36 cellular contexts compared by ENCODE assay signal in genomic region chr5:95252801-95253200, GRCh38. TPM values are rescaled to one million over a fixed set of nuclear protein-coding genes. Genes with fewer than 3 reads are reported as not detected.
A peak's percentile ranks its signal among the peaks of the same experiment; 100 is the strongest.
DNase-seq lines count a peak whose midpoint lies in the region; ATAC-seq, FAIRE-seq and TF ChIP-seq lines count a peak whose summit lies in the region.
"Had no signal": no experiment of that assay in that cellular context is flagged by ENCODE, and none has a peak within 500 bp of the region (broad histone marks: within the 10 kb centered on the region; RNA-seq: fewer than 3 reads in every experiment).

No MANE protein-coding gene starts in this region.

- TF ChIP-seq RAD21 in K562 (CRISPR knock-in tag; conservative IDR thresholded peaks at IDR 0.05 in 1 of 2, IDR thresholded peaks at IDR 0.05 in 1 of 2): no peak
- no peak for TF ChIP-seq RAD21 in neural cell (conservative IDR thresholded peaks at IDR 0.05)

- TF ChIP-seq CTCF in D721Med (IDR thresholded peaks at IDR 0.05; ENCODE audit: insufficient read depth, missing control alignments) (no peak), K562 (IDR thresholded peaks at IDR 0.05 in 2 of 3, conservative IDR thresholded peaks at IDR 0.05 in 1 of 3; ENCODE audit: insufficient read depth in 2 of 3, low read depth in 1 of 3, low read length in 3 of 3) (no peak), neural cell (IDR thresholded peaks at IDR 0.05; ENCODE audit: poor library complexity, severe bottlenecking) (no peak), coronary artery (IDR thresholded peaks at IDR 0.05) (no peak)
- no peak for TF ChIP-seq CTCF in CD8-positive, alpha-beta T cell (IDR thresholded peaks at IDR 0.05)

- no peak for ATAC-seq in K562
- ATAC-seq in CD8-positive, alpha-beta T cell: no peak
- ATAC-seq: A549 had no signal

- no peaks in the 10 kb centered on the region for H3K4me1 ChIP-seq in K562 (replicated peaks in 1 of 2; ENCODE audit: control insufficient read depth in 2 of 2, insufficient read depth in 2 of 2, low read length in 2 of 2)
- H3K4me1 ChIP-seq in CD8-positive, alpha-beta T cell (ENCODE audit: insufficient read depth, low read length): no peaks in the 10 kb centered on the region
- H3K4me1 ChIP-seq: A549; BE2C; BLaER1; BLaER1 treated with 17β-estradiol and CSF1 and Interleukin-3, amounts not matched to agents 10 nM and 100 nM; Caco-2 had no signal

- no peaks in the 10 kb centered on the region for H3K27me3 ChIP-seq in K562 (ENCODE audit: control insufficient read depth in 2 of 2, insufficient read depth in 2 of 2, low read length in 2 of 2)
- H3K27me3 ChIP-seq in neural cell (ENCODE audit: insufficient read depth, low read depth, low read length): no peaks in the 10 kb centered on the region
- H3K27me3 ChIP-seq in CD8-positive, alpha-beta T cell (ENCODE audit: insufficient read depth, low read length): no peaks in the 10 kb centered on the region
- H3K27me3 ChIP-seq: BLaER1; BLaER1 treated with 17β-estradiol and CSF1 and Interleukin-3, amounts not matched to agents 10 nM and 100 nM had no signal

- H3K36me3 ChIP-seq in K562 (ENCODE audit: control insufficient read depth, insufficient read depth, low read length): no peaks in the 10 kb centered on the region
- no peaks in the 10 kb centered on the region for H3K36me3 ChIP-seq in neural cell (ENCODE audit: insufficient read depth, low read length)
- no peaks in the 10 kb centered on the region for H3K36me3 ChIP-seq in CD8-positive, alpha-beta T cell (ENCODE audit: insufficient read depth, low read length)
- H3K36me3 ChIP-seq: BE2C; BLaER1; BLaER1 treated with 17β-estradiol and CSF1 and Interleukin-3, amounts not matched to agents 10 nM and 100 nM had no signal

- no peaks in the 10 kb centered on the region for H3K9me3 ChIP-seq in K562 (replicated peaks; ENCODE audit: control insufficient read depth, insufficient read depth, low read depth, low read length)
- no peaks in the 10 kb centered on the region for H3K9me3 ChIP-seq in neural cell (ENCODE audit: low read length)
- no peaks in the 10 kb centered on the region for H3K9me3 ChIP-seq in CD8-positive, alpha-beta T cell (ENCODE audit: low read length)
- H3K9me3 ChIP-seq: A549; BE2C; BLaER1; BLaER1 treated with 17β-estradiol and CSF1 and Interleukin-3, amounts not matched to agents 10 nM and 100 nM; Caco-2 had no signal

- TF ChIP-seq EP300 in K562 (IDR thresholded peaks at IDR 0.05; ENCODE audit: low read length): no peak
- peak; percentile 80 for TF ChIP-seq EP300 in neural cell (conservative IDR thresholded peaks at IDR 0.05; ENCODE audit: poor library complexity, severe bottlenecking)

- H3K9me2 ChIP-seq in neural cell (ENCODE audit: insufficient read depth, low read length): no peaks in the 10 kb centered on the region

- in situ Hi-C loops in K562 (cut with MboI): no loop called here

- H3K36me3 Mint-ChIP-seq in CD8-positive, alpha-beta T cell: no peaks in the 10 kb centered on the region
- H3K36me3 Mint-ChIP-seq: CD14-positive monocyte; CD4-positive, alpha-beta memory T cell; CD4-positive, CD25-positive, alpha-beta regulatory T cell; CD8-positive, alpha-beta memory T cell had no signal

- H3K9me1 ChIP-seq in K562 (ENCODE audit: control insufficient read depth, insufficient read depth, low read length): no peaks in the 10 kb centered on the region

- no peaks in the 10 kb centered on the region for H4K20me1 ChIP-seq in K562 (replicated peaks; ENCODE audit: control insufficient read depth, insufficient read depth, low read length)
- H4K20me1 ChIP-seq in neural cell (ENCODE audit: insufficient read depth): no peaks in the 10 kb centered on the region
- H4K20me1 ChIP-seq: BLaER1; BLaER1 treated with 17β-estradiol and CSF1 and Interleukin-3, amounts not matched to agents 10 nM and 100 nM had no signal

- no peak overlapping the region for H3K27ac Mint-ChIP-seq in CD8-positive, alpha-beta T cell
- H3K27ac Mint-ChIP-seq: B cell; CD14-positive monocyte; CD4-positive, alpha-beta memory T cell; CD4-positive, alpha-beta T cell; CD4-positive, CD25-positive, alpha-beta regulatory T cell; CD8-positive, alpha-beta memory T cell had no signal

- peak; percentile 56 for FAIRE-seq in D721Med (lab: Jason Lieb, UNC)
- no peak for FAIRE-seq in K562 (lab: Jason Lieb, UNC)
- FAIRE-seq: A204.1, A549 had no signal

- H3K27ac ChIP-seq in K562 (ENCODE audit: extremely low read depth, low read depth, low read length) (no peak overlapping the region), neural cell (ENCODE audit: low read length) (no peak overlapping the region), coronary artery (no peak overlapping the region)
- no peak overlapping the region for H3K27ac ChIP-seq in CD8-positive, alpha-beta T cell (ENCODE audit: low read depth, low read length)
- H3K27ac ChIP-seq: 22Rv1; A549; BLaER1; BLaER1 treated with 17β-estradiol and CSF1 and Interleukin-3, amounts not matched to agents 10 nM and 100 nM; C4-2B had no signal

- no peaks in the 10 kb centered on the region for H3K79me2 ChIP-seq in K562 (ENCODE audit: control insufficient read depth, insufficient read depth, low read length)
- H3K79me2 ChIP-seq in neural cell (replicated peaks; ENCODE audit: insufficient read depth, low read length): no peaks in the 10 kb centered on the region

- no peaks in the 10 kb centered on the region for H3K27me3 Mint-ChIP-seq in CD8-positive, alpha-beta T cell (ENCODE audit: low read depth)
- H3K27me3 Mint-ChIP-seq: CD4-positive, alpha-beta memory T cell had no signal

- no peaks in the 10 kb centered on the region for H3K9me3 Mint-ChIP-seq in CD8-positive, alpha-beta T cell
- H3K9me3 Mint-ChIP-seq: CD14-positive monocyte; CD4-positive, alpha-beta T cell had no signal

- POLR2A ChIA-PET in HEK293T (lab: Yijun Ruan, JAX) (no interaction called here), K562 (lab: Yijun Ruan, JAX) (no interaction called here)
- POLR2A ChIA-PET in CD8-positive, alpha-beta T cell (lab: Charles Lee): no interaction called here

- CTCF ChIA-PET in HEK293T (lab: Yijun Ruan, JAX) (no interaction called here), K562 (lab: Yijun Ruan, JAX; ENCODE audit: low intra/inter-chr PET ratio) (no interaction called here)
- CTCF ChIA-PET in CD8-positive, alpha-beta T cell (lab: Charles Lee): no interaction called here

- H3K4me1 Mint-ChIP-seq in CD8-positive, alpha-beta T cell (ENCODE audit: low read depth): no peaks in the 10 kb centered on the region
- H3K4me1 Mint-ChIP-seq: B cell; CD4-positive, alpha-beta memory T cell; CD4-positive, CD25-positive, alpha-beta regulatory T cell; CD8-positive, alpha-beta memory T cell had no signal

- TF ChIP-seq POLR2A in K562 (conservative IDR thresholded peaks at IDR 0.05): no peak

- no peak for DNase-seq in D721Med (ENCODE audit: insufficient read length, low spot score)
- DNase-seq in HEK293T (ENCODE audit: extremely low spot score): no peak
- DNase-seq in K562 (ENCODE audit: extremely low read depth in 1 of 4, low spot score in 3 of 4): no peak
- no peak for DNase-seq in GOT3 (lab: John Stamatoyannopoulos, UW)
- no peak for DNase-seq in coronary artery (ENCODE audit: low spot score)
- no peak for DNase-seq in CD8-positive, alpha-beta T cell
- DNase-seq in head of caudate nucleus: no peak
- DNase-seq: 8988T; ACHN; AML-193; BE2C; C1 segment of cervical spinal cord; Caco-2; Calu3; CD4-positive, alpha-beta memory T cell; CD4-positive, alpha-beta T cell; CD4-positive, CD25-positive, alpha-beta regulatory T cell; CD8-positive, alpha-beta memory T cell; COR-L47; DMS 273 treated with DMSO at 0.1 percent for 48 hours; DMS153; DMS53; DMS79; DMS79 treated with DMSO at 0.1 percent for 48 hours; DND-41; EL had no signal

- H3K9ac ChIP-seq in K562 (ENCODE audit: insufficient read depth in 1 of 2, low read depth in 2 of 2, low read length in 2 of 2): no peak overlapping the region
- no peak overlapping the region for H3K9ac ChIP-seq in neural cell (ENCODE audit: low read length)
- H3K9ac ChIP-seq: BLaER1; BLaER1 treated with 17β-estradiol and CSF1 and Interleukin-3, amounts not matched to agents 10 nM and 100 nM had no signal

- no peak overlapping the region for H3K4me3 ChIP-seq in K562
- no peak overlapping the region for H3K4me3 ChIP-seq in neural cell (ENCODE audit: low read length)
- no peak overlapping the region for H3K4me3 ChIP-seq in coronary artery
- no peak overlapping the region for H3K4me3 ChIP-seq in CD8-positive, alpha-beta T cell (ENCODE audit: low read depth, low read length)
- H3K4me3 ChIP-seq: A549; BLaER1; BLaER1 treated with 17β-estradiol and CSF1 and Interleukin-3, amounts not matched to agents 10 nM and 100 nM had no signal

- H3F3A ChIP-seq in neural cell (ENCODE audit: insufficient read depth, low read length, poor library complexity, severe bottlenecking): no peaks in the 10 kb centered on the region

- BruUV-seq in K562 (replicated peaks; lab: Mats Ljungman, UMichigan): no TSS peak

- intact Hi-C loops in K562 (cut with micrococcal nuclease) (no loop called here), head of caudate nucleus (cut with DNase I) (loop anchor here (10.0 kb wide), 1 partner anchor 278 kb away; no protein-coding TSS in a partner anchor)
- intact Hi-C loops in CD8-positive, alpha-beta T cell (cut with DNase I, micrococcal nuclease): no loop called here

- H2AFZ ChIP-seq in K562 (ENCODE audit: low read depth, low read length) (no peak overlapping the region), neural cell (ENCODE audit: low read depth, low read length) (no peak overlapping the region)

- H3K4me2 ChIP-seq in K562 (ENCODE audit: insufficient read depth, low read length): no peak overlapping the region
- no peak overlapping the region for H3K4me2 ChIP-seq in neural cell (ENCODE audit: low read length)
- H3K4me2 ChIP-seq: A549; BLaER1; BLaER1 treated with 17β-estradiol and CSF1 and Interleukin-3, amounts not matched to agents 10 nM and 100 nM had no signal

- no peak overlapping the region for H3K4me3 Mint-ChIP-seq in CD8-positive, alpha-beta T cell
- H3K4me3 Mint-ChIP-seq: B cell; CD14-positive monocyte; CD4-positive, alpha-beta memory T cell; CD4-positive, alpha-beta T cell; CD4-positive, CD25-positive, alpha-beta regulatory T cell; CD8-positive, alpha-beta memory T cell had no signal

RNA-seq across cellular contexts. Expression of gene MCTP1, which starts 32.1 kb away (rescaled TPM):
- 0.19 TPM in 1 of 2 replicates, not detected in the other for total RNA-seq in K562 (2011; cell fraction: chromatin; rRNA removed; ENCODE audit: low replicate concordance)
- total RNA-seq in K562 (2011; cell fraction: nucleolus; rRNA removed): not detected in 2 replicates
- total RNA-seq in K562 (2011; cell fraction: nucleoplasm; rRNA removed): not detected in 2 replicates
- total RNA-seq in K562 (2014; rRNA removed) (not detected in 2 replicates), K562 (2014; rRNA removed; fragmentation: Illumina TruSeq; extraction: Trizol) (0.04 TPM in 1 of 2 replicates, not detected in the other), K562 (2015; rRNA removed; fragmentation: Illumina TruSeq; extraction: Trizol) (0.11 TPM in 1 of 2 replicates, not detected in the other), K562 (2021) (0.04 and 0.31 TPM in 2 replicates)
- polyA plus RNA-seq in K562 (2011; rRNA removed) (0.06 TPM in 1 of 2 replicates, not detected in the other), K562 (2014; fragmentation: Illumina TruSeq; extraction: Trizol) (0.04 TPM in 1 of 2 replicates, not detected in the other), K562 (2014; fragmentation: Nextera tagmentation; extraction: Ambion mirVana) (under 1 TPM; 0.39 to 0.93 TPM), K562 (2014; rRNA removed) (not detected in 2 replicates), neural cell (1.1 and 1.9 TPM in 2 replicates)
- polyA plus RNA-seq in K562 (2011; cell fraction: cytosol; rRNA removed): not detected in 2 replicates
- not detected in 2 replicates for polyA plus RNA-seq in K562 (2011; cell fraction: nucleus; rRNA removed)
- polyA plus RNA-seq in K562 (2012): 0.53 and 1.1 TPM in 2 replicates
- not detected in 2 replicates for polyA minus RNA-seq in K562 (2011; rRNA and poly(A)+ RNA removed)
- polyA minus RNA-seq in K562 (2011; cell fraction: cytosol; rRNA and poly(A)+ RNA removed): not detected in 2 replicates
- polyA minus RNA-seq in K562 (2011; cell fraction: nucleus; rRNA and poly(A)+ RNA removed): 0.13 and 0.22 TPM in 2 replicates
- 4.6 and 6.0 TPM in 2 replicates for polyA minus RNA-seq in neural cell
- total RNA-seq in CD8-positive, alpha-beta T cell: under 1 TPM; 0.44 to 0.65 TPM
- total RNA-seq: G401 had no signal
